ENCODE assay signal across 14 cellular contexts in the genomic region with DNA sequence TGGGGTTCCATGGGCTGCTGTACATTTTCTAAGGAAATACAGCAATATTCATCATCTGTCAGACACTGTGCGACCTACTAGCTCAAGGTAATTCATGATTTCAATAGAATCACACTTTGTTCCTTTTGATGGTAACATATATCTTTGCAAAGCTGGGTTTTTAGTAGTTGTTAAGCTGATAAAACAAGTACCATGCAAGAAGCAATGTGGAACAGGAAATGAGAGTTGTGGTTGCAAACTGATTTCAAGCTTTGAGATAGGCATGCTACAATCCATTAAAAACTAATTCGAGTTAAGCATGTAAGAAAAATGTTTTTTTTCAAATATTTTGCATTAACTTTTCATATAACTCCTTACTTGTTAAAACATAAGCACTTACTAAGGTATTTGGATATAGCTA. TPM values are rescaled to one million over a fixed set of nuclear protein-coding genes. Genes with fewer than 3 reads are reported as not detected.
DNase-seq lines count a peak whose midpoint lies in the region; ATAC-seq, FAIRE-seq and TF ChIP-seq lines count a peak whose summit lies in the region.
"Had no signal": no experiment of that assay in that cellular context is flagged by ENCODE, and none has a peak within 500 bp of the region (broad histone marks: within the 10 kb centered on the region; RNA-seq: fewer than 3 reads in every experiment).

No MANE protein-coding gene starts in this region.

- H3K27ac ChIP-seq in DND-41 (ENCODE audit: low read length), result peak overlapping the region; percentile 8; the same call in 1 of the 2 replicates
- H3K27ac ChIP-seq: prostate gland had no signal

- H3K9me3 Mint-ChIP-seq in T-helper 2 cell treated with Interferon-gamma antibody and Interleukin-4, amounts not matched to agents 5 μg/mL and 100 μg/mL, for 36 hours, result no peaks in the 10 kb centered on the region
- H3K9me3 Mint-ChIP-seq: activated CD4-positive, alpha-beta memory T cell treated with anti-CD3 and anti-CD28 coated beads, Interleukin-2, amount 10 ng/mL, durations not matched to agents 7 days and 5 days had no signal

- ATAC-seq in DND-41 (ENCODE audit: insufficient read depth, low read depth) (peak; percentile 77), HG02938 (IDR thresholded peaks at IDR 0.05; ENCODE audit: unreplicated experiment) (peak; percentile 62), left ventricle myocardium superior (no peak), GM21528 (IDR thresholded peaks at IDR 0.05; ENCODE audit: low FRiP score, unreplicated experiment) (no peak)

- intact Hi-C loops in left ventricle myocardium superior (cut with micrococcal nuclease), result no loop called here

- TF ChIP-seq CTCF in DND-41 (IDR thresholded peaks at IDR 0.05; ENCODE audit: borderline replicate concordance, extremely low read depth, low read length, poor library complexity, severe bottlenecking), result no peak

- no peak overlapping the region for H3K27ac Mint-ChIP-seq in T-helper 2 cell treated with Interferon-gamma antibody and Interleukin-4, amounts not matched to agents 5 μg/mL and 100 μg/mL, for 36 hours

- no peak for DNase-seq in DND-41
- DNase-seq in GM19239 (ENCODE audit: insufficient read length, low spot score), result no peak
- no peak for DNase-seq in T-helper 2 cell treated with Interferon-gamma antibody and Interleukin-4, amounts not matched to agents 5 μg/mL and 100 μg/mL, for 36 hours (ENCODE audit: low spot score)
- DNase-seq in left ventricle myocardium superior, result no peak
- DNase-seq in activated CD4-positive, CD25-positive, alpha-beta regulatory T cell (lab: John Stamatoyannopoulos, UW), result no peak
- no peak for DNase-seq in NCI-H1105 treated with DMSO at 0.1 percent for 48 hours (lab: John Stamatoyannopoulos, UW)
- DNase-seq: activated CD4-positive, alpha-beta memory T cell treated with anti-CD3 and anti-CD28 coated beads, Interleukin-2, amount 10 ng/mL, durations not matched to agents 7 days and 5 days; BE2C; NCI-H2029 treated with DMSO at 0.1 percent for 48 hours; stimulated activated CD4-positive, alpha-beta T cell treated with anti-CD3 and anti-CD28 coated beads, Interleukin-1b, Interleukin-23, amount 100 ng/mL, for 48 hours had no signal

- H4K20me1 ChIP-seq in DND-41 (ENCODE audit: insufficient read depth, low read length), result no peaks in the 10 kb centered on the region

- no peak overlapping the region for H2AFZ ChIP-seq in DND-41 (ENCODE audit: low read depth, low read length)

- H3K9me3 ChIP-seq in DND-41 (ENCODE audit: insufficient read depth, low read length, severe bottlenecking), result no peaks in the 10 kb centered on the region
- H3K9me3 ChIP-seq: BE2C, prostate gland had no signal

- peaks cover 3% of the 10 kb centered on the region for H3K36me3 Mint-ChIP-seq in T-helper 2 cell treated with Interferon-gamma antibody and Interleukin-4, amounts not matched to agents 5 μg/mL and 100 μg/mL, for 36 hours (ENCODE audit: low read depth)
- H3K36me3 Mint-ChIP-seq: activated naive CD8-positive, alpha-beta T cell had no signal

- H3K36me3 ChIP-seq in DND-41 (ENCODE audit: insufficient read depth, low read length), result no peaks in the 10 kb centered on the region
- H3K36me3 ChIP-seq: BE2C, prostate gland had no signal

- no peak overlapping the region for H3K4me3 ChIP-seq in DND-41 (ENCODE audit: low read depth in 1 of 2, low read length in 2 of 2)
- H3K4me3 ChIP-seq: prostate gland had no signal

- peaks cover 55% of the 10 kb centered on the region for H3K4me1 Mint-ChIP-seq in T-helper 2 cell treated with Interferon-gamma antibody and Interleukin-4, amounts not matched to agents 5 μg/mL and 100 μg/mL, for 36 hours (ENCODE audit: low read depth)

- no peaks in the 10 kb centered on the region for H3K27me3 ChIP-seq in DND-41 (ENCODE audit: insufficient read depth, low read length, poor library complexity)
- H3K27me3 ChIP-seq: BE2C had no signal

- H3K9ac ChIP-seq in DND-41 (ENCODE audit: low read depth, low read length), result no peak overlapping the region

- peak overlapping the region; percentile 23 for H3K4me3 Mint-ChIP-seq in T-helper 2 cell treated with Interferon-gamma antibody and Interleukin-4, amounts not matched to agents 5 μg/mL and 100 μg/mL, for 36 hours
- H3K4me3 Mint-ChIP-seq: activated CD4-positive, alpha-beta memory T cell treated with anti-CD3 and anti-CD28 coated beads, Interleukin-2, amount 10 ng/mL, durations not matched to agents 7 days and 5 days; activated naive CD8-positive, alpha-beta T cell had no signal

- H3K4me1 ChIP-seq in DND-41 (ENCODE audit: insufficient read depth, low read length), result peaks cover 31% of the 10 kb centered on the region
- H3K4me1 ChIP-seq: BE2C, prostate gland had no signal

- H3K27me3 Mint-ChIP-seq in T-helper 2 cell treated with Interferon-gamma antibody and Interleukin-4, amounts not matched to agents 5 μg/mL and 100 μg/mL, for 36 hours (ENCODE audit: low read depth), result no peaks in the 10 kb centered on the region
- H3K27me3 Mint-ChIP-seq: activated CD4-positive, alpha-beta memory T cell treated with anti-CD3 and anti-CD28 coated beads, Interleukin-2, amount 10 ng/mL, durations not matched to agents 7 days and 5 days; activated naive CD8-positive, alpha-beta T cell had no signal

- no peaks in the 10 kb centered on the region for H3K79me2 ChIP-seq in DND-41 (ENCODE audit: insufficient read depth, low read length)

- FAIRE-seq in GM19239 (lab: Jason Lieb, UNC), result peak; percentile 49

- no peak overlapping the region for H3K4me2 ChIP-seq in DND-41 (ENCODE audit: insufficient read depth, low read length)

RNA-seq across cellular contexts. Expression of gene MBNL2, which starts 6.8 kb away (rescaled TPM):
- 66.7 TPM for total RNA-seq in left ventricle myocardium superior

Comparison
In these comparisons a context has a peak if more than half of its experiments do, and no peak if none do; other contexts are left out.
1. ATAC-seq: peak in DND-41 (single experiment) and HG02938 (single experiment); none in left ventricle myocardium superior (single experiment) and GM21528 (single experiment).